In genomic region chr1:213982515-213982813, GRCh38 we compare ENCODE assay signal across 14 cellular contexts. TPM values are rescaled to one million over a fixed set of nuclear protein-coding genes. Genes with fewer than 3 reads are reported as not detected.
A peak's percentile ranks its signal among the peaks of the same experiment; 100 is the strongest.
DNase-seq lines count a peak whose midpoint lies in the region; ATAC-seq, FAIRE-seq and TF ChIP-seq lines count a peak whose summit lies in the region.
"Had no signal": no experiment of that assay in that cellular context is flagged by ENCODE, and none has a peak within 500 bp of the region (broad histone marks: within the 10 kb centered on the region; RNA-seq: fewer than 3 reads in every experiment).

No MANE protein-coding gene starts in this region.

- no peak overlapping the region for H2AFZ ChIP-seq in parathyroid adenoma

- H3K4me3 ChIP-seq in right cardiac atrium (ENCODE audit: low read length) (peak overlapping the region; percentile 26), parathyroid adenoma (ENCODE audit: low read depth, low read length) (no peak overlapping the region)
- H3K4me3 ChIP-seq: SK-N-MC had no signal

- H3K4me1 ChIP-seq in right cardiac atrium (ENCODE audit: control insufficient read depth, insufficient read depth, low read length) (no peaks in the 10 kb centered on the region), parathyroid adenoma (no peaks in the 10 kb centered on the region)

- H3K27ac ChIP-seq in right cardiac atrium (ENCODE audit: low read length): no peak overlapping the region
- no peak overlapping the region for H3K27ac ChIP-seq in parathyroid adenoma
- H3K27ac ChIP-seq: SK-N-MC had no signal

- H3K4me2 ChIP-seq in parathyroid adenoma (ENCODE audit: low read length): peak overlapping the region; percentile 29

- no peak for FAIRE-seq in urothelium cell line (lab: Jason Lieb, UNC)

- 4% methylated on average over 23 of the region's 23 CpGs for WGBS in right cardiac atrium

- H3K79me2 ChIP-seq in parathyroid adenoma: no peaks in the 10 kb centered on the region

- H3K27me3 ChIP-seq in right cardiac atrium (ENCODE audit: control insufficient read depth, insufficient read depth): no peaks in the 10 kb centered on the region
- peaks cover 27% of the 10 kb centered on the region for H3K27me3 ChIP-seq in parathyroid adenoma (ENCODE audit: control insufficient read depth, insufficient read depth, low read length)

- H3K36me3 ChIP-seq in parathyroid adenoma (ENCODE audit: control insufficient read depth, insufficient read depth, low read length): no peaks in the 10 kb centered on the region

- ATAC-seq in right cardiac atrium (no peak), HG02623 (IDR thresholded peaks at IDR 0.05; ENCODE audit: unreplicated experiment) (no peak)
- ATAC-seq: activated naive CD4-positive, alpha-beta T cell treated with anti-CD3 and anti-CD28 coated beads, Interleukin-2, amount 50 U/mL, for 72 hours; effector memory CD8-positive, alpha-beta T cell had no signal

- no peak overlapping the region for H3K9ac ChIP-seq in parathyroid adenoma

- H3K9me3 ChIP-seq in right cardiac atrium (ENCODE audit: control insufficient read depth, low read length): no peaks in the 10 kb centered on the region
- no peaks in the 10 kb centered on the region for H3K9me3 ChIP-seq in parathyroid adenoma (ENCODE audit: control insufficient read depth, low read length)

- intact Hi-C loops in right cardiac atrium (cut with DNase I): loop anchor here in 1 of 4 donors (10.0 kb wide), 1 partner anchor 132 kb away; no protein-coding TSS in a partner anchor

- TF ChIP-seq CTCF in GM20000 (IDR thresholded peaks at IDR 0.05; ENCODE audit: extremely low read depth, missing control alignments) (no peak), parathyroid adenoma (IDR thresholded peaks at IDR 0.05) (no peak)

- DNase-seq in GM20000 (ENCODE audit: low spot score): peak; percentile 33
- DNase-seq in NCI-H1092 (lab: John Stamatoyannopoulos, UW): peak; percentile 36
- DNase-seq in right cardiac atrium: no peak
- no peak for DNase-seq in stimulated activated CD4-positive, alpha-beta T cell treated with anti-CD3 and anti-CD28 coated beads, Interleukin-1b, Interleukin-23, amount 100 ng/mL, for 48 hours
- no peak for DNase-seq in urothelium cell line (ENCODE audit: low spot score)
- DNase-seq in NK-92 (lab: John Stamatoyannopoulos, UW; ENCODE audit: unreplicated experiment): no peak
- DNase-seq: activated CD4-positive, alpha-beta T cell treated with anti-CD3 and anti-CD28 coated beads, Interleukin-2, amount 50 U/mL, for 1 hour; CD4-positive, alpha-beta memory T cell; effector memory CD8-positive, alpha-beta T cell; GOT3 had no signal

RNA-seq across cellular contexts. Expression of gene PROX1, which starts 5.3 kb away (rescaled TPM):
- 10 to 100 TPM; 63.6 to 98.8 (median 86.5) TPM for total RNA-seq in right cardiac atrium
- 14.6 TPM for polyA plus RNA-seq in right cardiac atrium
- total RNA-seq: CD4-positive, alpha-beta memory T cell had no signal
- polyA plus RNA-seq: CD4-positive, alpha-beta memory T cell had no signal

Comparison
In these comparisons a context has a peak if more than half of its experiments do, and no peak if none do; other contexts are left out.
1. DNase-seq: peak in GM20000 (single experiment) and NCI-H1092 (single experiment); none in right cardiac atrium (0 of 3), stimulated activated CD4-positive, alpha-beta T cell treated with anti-CD3 and anti-CD28 coated beads, Interleukin-1b, Interleukin-23, amount 100 ng/mL, for 48 hours (single experiment), urothelium cell line (single experiment) and NK-92 (single experiment).